ENCODE assay signal across 1 cellular context in the genomic region with DNA sequence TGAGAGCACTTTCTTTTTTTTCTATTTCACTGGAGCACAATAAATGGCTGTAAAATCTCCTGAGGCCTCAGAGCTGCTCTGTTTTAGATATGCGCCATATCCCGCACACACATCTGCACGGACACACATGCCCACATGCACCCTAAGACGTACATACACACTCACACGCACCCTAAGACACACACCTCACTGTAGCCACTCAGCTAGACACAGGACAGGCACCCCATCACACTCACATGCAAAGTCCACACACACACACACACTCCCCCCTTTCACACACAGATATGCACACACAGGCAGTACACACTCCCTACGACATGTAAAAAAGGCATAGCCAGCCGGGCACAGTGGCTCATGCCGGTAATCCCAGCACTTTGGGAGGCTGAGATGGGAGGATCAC.
TF ChIP-seq lines count a peak whose summit lies in the region.

No MANE protein-coding gene starts in this region.

TF ChIP-seq in K562, 482 proteins besides CTCF, POLR2A, EP300 and RAD21:
- TF ChIP-seq SUPT5H (IDR thresholded peaks at IDR 0.05) (peak; percentile 42; the same call in 1 of the 2 replicates), MAX (CRISPR knock-in tag; IDR thresholded peaks at IDR 0.05) (0 out of 2 replicates have a peak, but pooled peaks have one; percentile 21)
- TF ChIP-seq, protein P1, sequence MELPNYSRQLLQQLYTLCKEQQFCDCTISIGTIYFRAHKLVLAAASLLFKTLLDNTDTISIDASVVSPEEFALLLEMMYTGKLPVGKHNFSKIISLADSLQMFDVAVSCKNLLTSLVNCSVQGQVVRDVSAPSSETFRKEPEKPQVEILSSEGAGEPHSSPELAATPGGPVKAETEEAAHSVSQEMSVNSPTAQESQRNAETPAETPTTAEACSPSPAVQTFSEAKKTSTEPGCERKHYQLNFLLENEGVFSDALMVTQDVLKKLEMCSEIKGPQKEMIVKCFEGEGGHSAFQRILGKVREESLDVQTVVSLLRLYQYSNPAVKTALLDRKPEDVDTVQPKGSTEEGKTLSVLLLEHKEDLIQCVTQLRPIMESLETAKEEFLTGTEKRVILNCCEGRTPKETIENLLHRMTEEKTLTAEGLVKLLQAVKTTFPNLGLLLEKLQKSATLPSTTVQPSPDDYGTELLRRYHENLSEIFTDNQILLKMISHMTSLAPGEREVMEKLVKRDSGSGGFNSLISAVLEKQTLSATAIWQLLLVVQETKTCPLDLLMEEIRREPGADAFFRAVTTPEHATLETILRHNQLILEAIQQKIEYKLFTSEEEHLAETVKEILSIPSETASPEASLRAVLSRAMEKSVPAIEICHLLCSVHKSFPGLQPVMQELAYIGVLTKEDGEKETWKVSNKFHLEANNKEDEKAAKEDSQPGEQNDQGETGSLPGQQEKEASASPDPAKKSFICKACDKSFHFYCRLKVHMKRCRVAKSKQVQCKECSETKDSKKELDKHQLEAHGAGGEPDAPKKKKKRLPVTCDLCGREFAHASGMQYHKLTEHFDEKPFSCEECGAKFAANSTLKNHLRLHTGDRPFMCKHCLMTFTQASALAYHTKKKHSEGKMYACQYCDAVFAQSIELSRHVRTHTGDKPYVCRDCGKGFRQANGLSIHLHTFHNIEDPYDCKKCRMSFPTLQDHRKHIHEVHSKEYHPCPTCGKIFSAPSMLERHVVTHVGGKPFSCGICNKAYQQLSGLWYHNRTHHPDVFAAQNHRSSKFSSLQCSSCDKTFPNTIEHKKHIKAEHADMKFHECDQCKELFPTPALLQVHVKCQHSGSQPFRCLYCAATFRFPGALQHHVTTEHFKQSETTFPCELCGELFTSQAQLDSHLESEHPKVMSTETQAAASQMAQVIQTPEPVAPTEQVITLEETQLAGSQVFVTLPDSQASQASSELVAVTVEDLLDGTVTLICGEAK (IDR thresholded peaks at IDR 0.05): no peak
- TF ChIP-seq, protein P1 (CRISPR knock-in tag; IDR thresholded peaks at IDR 0.05): no peak
